ENCODE assay signal across 14 cellular contexts in the genomic region with DNA sequence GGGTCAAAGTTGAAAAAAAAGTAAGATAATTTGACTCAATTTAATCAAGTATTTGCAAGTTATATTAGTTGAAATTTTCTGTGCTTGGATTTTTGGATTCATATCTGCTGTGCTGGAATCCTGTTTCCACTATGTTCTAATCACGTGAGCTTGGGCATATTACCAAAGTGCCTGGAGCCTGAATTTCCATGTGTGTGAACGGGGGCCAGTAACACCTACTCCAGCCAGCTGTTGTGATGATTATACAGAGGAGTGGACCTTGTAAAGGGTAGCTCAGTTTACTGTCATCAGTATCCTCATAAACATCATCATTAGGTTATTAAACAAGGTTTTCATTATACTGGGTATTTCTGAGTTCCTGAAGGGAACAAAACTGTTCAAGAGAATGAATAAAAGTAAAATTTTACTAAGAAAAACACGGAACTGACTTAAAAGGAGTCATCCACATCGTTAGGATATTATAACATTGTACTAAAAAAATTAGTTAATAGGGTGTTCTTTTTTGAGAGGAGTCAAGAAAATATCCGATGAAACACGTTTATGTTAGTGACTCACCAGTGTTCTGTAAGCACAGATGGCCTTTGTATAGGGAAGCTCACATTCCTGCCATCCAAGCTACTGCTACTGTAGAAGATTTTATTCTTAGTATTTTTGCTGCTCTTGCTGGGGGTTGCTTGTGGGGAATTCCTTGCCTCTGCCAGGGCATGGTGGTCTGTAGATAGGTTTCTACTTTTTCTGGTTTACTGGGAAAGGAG.
DNase-seq lines count a peak whose midpoint lies in the region; ATAC-seq and TF ChIP-seq lines count a peak whose summit lies in the region.
"Had no signal": no experiment of that assay in that cellular context is flagged by ENCODE, and none has a peak within 500 bp of the region (broad histone marks: within the 10 kb centered on the region; RNA-seq: fewer than 3 reads in every experiment).

No MANE protein-coding gene starts in this region.

- H3K36me3 Mint-ChIP-seq in progenitor cell of endocrine pancreas (ENCODE audit: insufficient read depth): no peaks in the 10 kb centered on the region
- H3K36me3 Mint-ChIP-seq: WTC11 had no signal

- H3K27me3 ChIP-seq in SJCRH30: no peaks in the 10 kb centered on the region
- H3K27me3 ChIP-seq: transverse colon had no signal

- no peak overlapping the region for H3K4me3 Mint-ChIP-seq in progenitor cell of endocrine pancreas (ENCODE audit: low read depth)
- H3K4me3 Mint-ChIP-seq: WTC11 had no signal

- H3K9me3 ChIP-seq in SJCRH30 (replicated peaks): no peaks in the 10 kb centered on the region
- H3K9me3 ChIP-seq: transverse colon had no signal

- peak; percentile 63 for DNase-seq in EL
- peak; percentile 57 to 77 for DNase-seq in SJCRH30
- peak; percentile 53 to 76 for DNase-seq in foreskin fibroblast
- no peak for DNase-seq in progenitor cell of endocrine pancreas (ENCODE audit: low spot score, unreplicated experiment)
- no peak for DNase-seq in epidermal melanocyte (ENCODE audit: insufficient read length, low spot score)
- DNase-seq in KG1 (lab: John Stamatoyannopoulos, UW): no peak
- DNase-seq in SW 1271 (lab: John Stamatoyannopoulos, UW): no peak
- DNase-seq: activated naive CD4-positive, alpha-beta T cell; erythroblast; Kasumi-1; stimulated activated CD4-positive, alpha-beta T cell treated with anti-CD3 and anti-CD28 coated beads, Interleukin-2, amount 100 ng/mL, for 24 hours; transverse colon had no signal

- H3K27ac ChIP-seq in SJCRH30: peak overlapping the region; percentile 79
- H3K27ac ChIP-seq: transverse colon had no signal

- no peaks in the 10 kb centered on the region for H3K27me3 Mint-ChIP-seq in progenitor cell of endocrine pancreas

- TF ChIP-seq CTCF in foreskin fibroblast (IDR thresholded peaks at IDR 0.05; ENCODE audit: low read depth, low read length): no peak
- TF ChIP-seq CTCF in progenitor cell of endocrine pancreas (IDR thresholded peaks at IDR 0.05; ENCODE audit: unreplicated experiment): no peak

- H3K36me3 ChIP-seq in SJCRH30: no peaks in the 10 kb centered on the region
- H3K36me3 ChIP-seq: transverse colon had no signal

- peaks cover 36% of the 10 kb centered on the region for H3K4me1 Mint-ChIP-seq in progenitor cell of endocrine pancreas (ENCODE audit: low read depth)

- H3K4me3 ChIP-seq in SJCRH30 (peak overlapping the region; percentile 28), foreskin fibroblast (ENCODE audit: low read depth in 1 of 2, low read length in 2 of 2) (no peak overlapping the region)
- H3K4me3 ChIP-seq: transverse colon had no signal

- peak overlapping the region; percentile 69 for H3K27ac Mint-ChIP-seq in progenitor cell of endocrine pancreas

- peaks cover 22% of the 10 kb centered on the region for H3K4me1 ChIP-seq in SJCRH30

- ATAC-seq in GM19455 (IDR thresholded peaks at IDR 0.05; ENCODE audit: unreplicated experiment): no peak
- ATAC-seq: WTC11 had no signal

- H3K9me3 Mint-ChIP-seq in progenitor cell of endocrine pancreas (ENCODE audit: low read depth): no peaks in the 10 kb centered on the region
- H3K9me3 Mint-ChIP-seq: WTC11 had no signal

Comparison
In these comparisons a context has a peak if more than half of its experiments do, and no peak if none do; other contexts are left out.
1. DNase-seq: peak in EL (single experiment), SJCRH30 (2 of 2) and foreskin fibroblast (2 of 2); none in progenitor cell of endocrine pancreas (single experiment), epidermal melanocyte (single experiment), KG1 (single experiment) and SW 1271 (0 of 2).